23 cellular contexts compared by ENCODE assay signal in the genomic region with DNA sequence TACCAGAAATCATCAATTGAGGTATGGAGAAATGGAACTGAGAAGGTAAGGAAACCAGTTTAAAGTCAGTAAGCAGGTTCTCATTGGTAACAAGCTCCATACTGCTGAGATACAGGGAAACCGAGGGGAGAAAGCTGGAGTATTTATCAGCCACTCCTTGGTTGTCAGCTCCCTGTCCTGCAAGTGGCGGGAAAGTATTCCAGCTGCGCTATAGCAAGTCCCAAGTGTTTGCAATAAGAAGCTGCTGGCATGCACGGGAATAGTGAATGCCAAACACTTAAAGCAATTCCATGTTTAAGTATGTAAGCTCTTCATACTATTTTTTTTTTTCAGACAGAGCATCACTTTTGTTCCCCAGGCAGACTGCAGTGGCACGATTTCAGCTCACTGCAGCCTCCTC.
DNase-seq lines count a peak whose midpoint lies in the region; ATAC-seq and TF ChIP-seq lines count a peak whose summit lies in the region.
"Had no signal": no experiment of that assay in that cellular context is flagged by ENCODE, and none has a peak within 500 bp of the region (broad histone marks: within the 10 kb centered on the region; RNA-seq: fewer than 3 reads in every experiment).

No MANE protein-coding gene starts in this region.

- H3K4me2 ChIP-seq in neuronal stem cell (ENCODE audit: insufficient read depth, low read length, poor library complexity, severe bottlenecking) = no peak overlapping the region
- H3K4me2 ChIP-seq: BLaER1 had no signal

- ATAC-seq in Right ventricle myocardium superior (ENCODE audit: poor library complexity) (no peak), lower lobe of right lung (peak; percentile 39 to 45), gastrocnemius medialis (no peak)
- ATAC-seq: GM12878 had no signal

- H3K14ac ChIP-seq in neuronal stem cell (ENCODE audit: low read length) = no peak overlapping the region

- H2BK5ac ChIP-seq in neuronal stem cell (ENCODE audit: low read length) = no peak overlapping the region

- no peaks in the 10 kb centered on the region for H3K9me3 ChIP-seq in cardiac muscle cell (ENCODE audit: low read depth)
- H3K9me3 ChIP-seq in lower lobe of right lung = no peaks in the 10 kb centered on the region
- peaks cover 0 to 1% of the 10 kb centered on the region in 2 donors for H3K9me3 ChIP-seq in neuronal stem cell (replicated peaks in 1 of 2; ENCODE audit: control insufficient read depth in 2 of 2, insufficient read depth in 1 of 2, low read depth in 1 of 2, low read length in 2 of 2)
- H3K9me3 ChIP-seq in uterus = no peaks in the 10 kb centered on the region
- no peaks in the 10 kb centered on the region for H3K9me3 ChIP-seq in gastrocnemius medialis
- H3K9me3 ChIP-seq: BE2C, BLaER1 had no signal

- H2BK15ac ChIP-seq in neuronal stem cell (ENCODE audit: low read length) = no peak overlapping the region

- in situ Hi-C loops in gastrocnemius medialis (cut with MboI; ENCODE audit: low sequenced_read_pairs in 4 of 4) = no loop called here

- H2AFZ ChIP-seq in neuronal stem cell (ENCODE audit: low read length) = no peak overlapping the region

- H3K79me1 ChIP-seq in neuronal stem cell (ENCODE audit: low read depth, low read length) = no peaks in the 10 kb centered on the region

- H3K9ac ChIP-seq in neuronal stem cell (ENCODE audit: low read depth, low read length, poor library complexity) = no peak overlapping the region
- H3K9ac ChIP-seq: BLaER1 had no signal

- H2AK5ac ChIP-seq in neuronal stem cell (ENCODE audit: low read depth, low read length) = no peak overlapping the region

- H3K4ac ChIP-seq in neuronal stem cell (ENCODE audit: low read length) = no peak overlapping the region

- H3K27ac ChIP-seq in cardiac muscle cell (no peak overlapping the region), lower lobe of right lung (no peak overlapping the region), neuronal stem cell (replicated peaks; ENCODE audit: low read length) (no peak overlapping the region), uterus (no peak overlapping the region), gastrocnemius medialis (no peak overlapping the region)
- H3K27ac ChIP-seq: BLaER1 had no signal

- DNase-seq in cardiac muscle cell (ENCODE audit: low read depth in 1 of 2, low spot score in 1 of 2) = peak; percentile 15 to 48
- DNase-seq in Right ventricle myocardium superior = no peak
- DNase-seq in lower lobe of right lung = no peak
- no peak for DNase-seq in neuronal stem cell (ENCODE audit: low spot score)
- no peak for DNase-seq in uterus
- DNase-seq in gastrocnemius medialis = no peak
- DNase-seq: 8988T; ACHN; BE2C; C1 segment of cervical spinal cord; CD4-positive, alpha-beta memory T cell; CD4-positive, CD25-positive, alpha-beta regulatory T cell; CD8-positive, alpha-beta memory T cell; COR-L47; DMS 273 treated with DMSO at 0.1 percent for 48 hours; DMS153; DMS53; DMS79; DND-41; EL; GDM1 had no signal

- H3K36me3 ChIP-seq in cardiac muscle cell = no peaks in the 10 kb centered on the region
- no peaks in the 10 kb centered on the region for H3K36me3 ChIP-seq in lower lobe of right lung
- H3K36me3 ChIP-seq in neuronal stem cell (replicated peaks in 1 of 2; ENCODE audit: control insufficient read depth in 2 of 2, insufficient read depth in 2 of 2, low read length in 2 of 2) = no peaks in the 10 kb centered on the region
- H3K36me3 ChIP-seq in uterus = no peaks in the 10 kb centered on the region
- no peaks in the 10 kb centered on the region for H3K36me3 ChIP-seq in gastrocnemius medialis
- H3K36me3 ChIP-seq: BE2C, BLaER1 had no signal

- H2BK12ac ChIP-seq in neuronal stem cell (ENCODE audit: low read length) = no peak overlapping the region

- H2BK120ac ChIP-seq in neuronal stem cell (ENCODE audit: low read depth, low read length) = no peak overlapping the region

- H3K4me1 ChIP-seq in cardiac muscle cell (ENCODE audit: low read depth) (no peaks in the 10 kb centered on the region), lower lobe of right lung (no peaks in the 10 kb centered on the region), neuronal stem cell (ENCODE audit: control insufficient read depth in 2 of 2, insufficient read depth in 1 of 2, low read depth in 1 of 2, low read length in 2 of 2) (no peaks in the 10 kb centered on the region), uterus (no peaks in the 10 kb centered on the region), gastrocnemius medialis (no peaks in the 10 kb centered on the region)
- H3K4me1 ChIP-seq: BE2C, BLaER1 had no signal

- no peaks in the 10 kb centered on the region for H3K27me3 ChIP-seq in cardiac muscle cell
- no peaks in the 10 kb centered on the region for H3K27me3 ChIP-seq in lower lobe of right lung (ENCODE audit: low read depth)
- no peaks in the 10 kb centered on the region for H3K27me3 ChIP-seq in neuronal stem cell (ENCODE audit: control insufficient read depth in 3 of 3, insufficient read depth in 3 of 3, low read depth in 1 of 3, low read length in 3 of 3)
- no peaks in the 10 kb centered on the region for H3K27me3 ChIP-seq in uterus
- H3K27me3 ChIP-seq in gastrocnemius medialis = no peaks in the 10 kb centered on the region
- H3K27me3 ChIP-seq: BE2C, BLaER1 had no signal

- H3K18ac ChIP-seq in neuronal stem cell (ENCODE audit: low read length) = peak overlapping the region; percentile 38

- H4K91ac ChIP-seq in neuronal stem cell (ENCODE audit: low read depth, low read length, poor library complexity) = no peak overlapping the region

- intact Hi-C loops in Right ventricle myocardium superior (cut with DNase I) (no loop called here), lower lobe of right lung (cut with DNase I) (no loop called here), uterus (cut with DNase I; ENCODE audit: low total_unique reads) (no loop called here), gastrocnemius medialis (cut with DNase I; ENCODE audit: low total_unique reads) (no loop called here)

- H3K4me3 ChIP-seq in cardiac muscle cell (no peak overlapping the region), lower lobe of right lung (no peak overlapping the region), neuronal stem cell (ENCODE audit: low read length in 2 of 2) (no peak overlapping the region), uterus (no peak overlapping the region), gastrocnemius medialis (no peak overlapping the region)
- H3K4me3 ChIP-seq: BLaER1, GM12878 had no signal

- H4K8ac ChIP-seq in neuronal stem cell (ENCODE audit: low read depth, low read length) = no peak overlapping the region

- no peak for TF ChIP-seq POLR2A in uterus (IDR thresholded peaks at IDR 0.05)
- no peak for TF ChIP-seq POLR2A in gastrocnemius medialis (IDR thresholded peaks at IDR 0.05)

- no CpG with 5 or more reads among the region's 5 CpGs for WGBS in neuronal stem cell (ENCODE audit: extremely low coverage in 2 of 2, insufficient read length in 2 of 2, insufficient replicate concordance in 1 of 2), 2 donors

- TF ChIP-seq CTCF in cardiac muscle cell (IDR thresholded peaks at IDR 0.05; ENCODE audit: low read depth, low read length) (no peak), lower lobe of right lung (IDR thresholded peaks at IDR 0.05) (no peak), uterus (IDR thresholded peaks at IDR 0.05) (no peak), gastrocnemius medialis (IDR thresholded peaks at IDR 0.05 in 4 of 5, conservative IDR thresholded peaks at IDR 0.05 in 1 of 5) (no peak)

- H3K23ac ChIP-seq in neuronal stem cell (ENCODE audit: low read depth, low read length, poor library complexity) = no peak overlapping the region

Comparison
In these comparisons a context has a peak if more than half of its experiments do, and no peak if none do; other contexts are left out.
1. DNase-seq: peak in cardiac muscle cell (2 of 2); none in Right ventricle myocardium superior (single experiment), lower lobe of right lung (single experiment), neuronal stem cell (single experiment), uterus (0 of 2) and gastrocnemius medialis (0 of 2).
2. ATAC-seq: peak in lower lobe of right lung (2 of 2); none in Right ventricle myocardium superior (single experiment) and gastrocnemius medialis (0 of 2).